In genomic region chr16:88569614-88569984, GRCh38 we compare ENCODE assay signal across 8 cellular contexts. TPM values are rescaled to one million over a fixed set of nuclear protein-coding genes. Genes with fewer than 3 reads are reported as not detected.
DNase-seq lines count a peak whose midpoint lies in the region; ATAC-seq and TF ChIP-seq lines count a peak whose summit lies in the region.

No MANE protein-coding gene starts in this region.

- H3K9me3 Mint-ChIP-seq in HFFc6 = no peaks in the 10 kb centered on the region
- no peaks in the 10 kb centered on the region for H3K9me3 Mint-ChIP-seq in naive thymus-derived CD8-positive, alpha-beta T cell

- H3K4me3 ChIP-seq in OCI-LY3 (ENCODE audit: low read length) (peak overlapping the region; percentile 99), endocrine pancreas (ENCODE audit: control insufficient read depth, insufficient read depth, low read length) (peak overlapping the region; percentile 28)

- peak overlapping the region; percentile 77 for H3K27ac Mint-ChIP-seq in HFFc6
- H3K27ac Mint-ChIP-seq in naive thymus-derived CD8-positive, alpha-beta T cell = peak overlapping the region; percentile 77 to 95 (median 88)

- H3K4me1 Mint-ChIP-seq in HFFc6 (ENCODE audit: low read depth) = peaks cover 33% of the 10 kb centered on the region
- H3K4me1 Mint-ChIP-seq in naive thymus-derived CD8-positive, alpha-beta T cell = peaks cover 2 to 46% (median 32%) of the 10 kb centered on the region in 4 donors

- H3K4me1 ChIP-seq in OCI-LY3 (ENCODE audit: low read length) = peaks cover 16% of the 10 kb centered on the region
- peaks cover 7% of the 10 kb centered on the region for H3K4me1 ChIP-seq in endocrine pancreas (ENCODE audit: control insufficient read depth, insufficient read depth, low read length)

- no peaks in the 10 kb centered on the region for H3K36me3 Mint-ChIP-seq in HFFc6 (ENCODE audit: low read depth)
- peaks cover 0 to 20% (median 4%) of the 10 kb centered on the region in 3 donors for H3K36me3 Mint-ChIP-seq in naive thymus-derived CD8-positive, alpha-beta T cell

- H2AFZ ChIP-seq in OCI-LY3 (ENCODE audit: low read depth, low read length) = peak overlapping the region; percentile 27; the same call in 1 of the 2 replicates

- H3K27ac ChIP-seq in OCI-LY3 (ENCODE audit: low read length) = no peak overlapping the region

- TF ChIP-seq CTCF in GM13977 (IDR thresholded peaks at IDR 0.05; ENCODE audit: extremely low read depth, insufficient read depth, missing control alignments) = no peak
- TF ChIP-seq CTCF in HFFc6 (IDR thresholded peaks at IDR 0.05) = no peak
- no peak for TF ChIP-seq CTCF in OCI-LY3 (IDR thresholded peaks at IDR 0.05; ENCODE audit: low read depth, low read length)

- POLR2A ChIA-PET in naive thymus-derived CD8-positive, alpha-beta T cell (lab: Charles Lee) = interaction anchor here (0.7 to 2.1 kb wide), 13 partner anchors 14 to 804 kb away, joined by 3 to 27 read pairs (median 5); partner anchors contain the start of genes BANP, GALNS, KLHDC4 and TRAPPC2L

- H3K4me2 ChIP-seq in OCI-LY3 (ENCODE audit: low read length) = peak overlapping the region; percentile 95

- in situ Hi-C loops in GM13977 (cut with MboI; ENCODE audit: low pct_unique_long_range_greater_than_20kb, low sequenced_read_pairs, unreplicated experiment) = no loop called here

- peak; percentile 44 to 59 for ATAC-seq in naive thymus-derived CD8-positive, alpha-beta T cell

- DNase-seq in GM13977 (ENCODE audit: low spot score) (peak; percentile 48), HFFc6 (peak; percentile 4), mucosa of gallbladder (ENCODE audit: low spot score) (no peak), kidney glomerular epithelial cell (lab: John Stamatoyannopoulos, UW) (no peak)
- DNase-seq in naive thymus-derived CD8-positive, alpha-beta T cell = peak in 2 of 10 donors; percentile 11 to 25
- no peak for DNase-seq in activated effector memory CD4-positive, alpha-beta T cell treated with Interleukin-2 at 50 U/mL for 16 hours

- H3K27me3 Mint-ChIP-seq in HFFc6 (ENCODE audit: insufficient read depth) = peaks cover 3% of the 10 kb centered on the region
- H3K27me3 Mint-ChIP-seq in naive thymus-derived CD8-positive, alpha-beta T cell = no peaks in the 10 kb centered on the region

- H3K79me2 ChIP-seq in OCI-LY3 (ENCODE audit: low read length) = peaks cover 53% of the 10 kb centered on the region

- H3K4me3 Mint-ChIP-seq in HFFc6 = peak overlapping the region; percentile 88
- peak overlapping the region; percentile 81 to 94 (median 88) for H3K4me3 Mint-ChIP-seq in naive thymus-derived CD8-positive, alpha-beta T cell

- H3K27me3 ChIP-seq in OCI-LY3 (ENCODE audit: low read depth, low read length) (no peaks in the 10 kb centered on the region), endocrine pancreas (ENCODE audit: control insufficient read depth, insufficient read depth, low read length) (no peaks in the 10 kb centered on the region)

- peaks cover 11% of the 10 kb centered on the region for H4K20me1 ChIP-seq in OCI-LY3 (ENCODE audit: insufficient read depth, low read length)

- H3K36me3 ChIP-seq in OCI-LY3 (replicated peaks; ENCODE audit: low read depth, low read length) (peaks cover 7% of the 10 kb centered on the region), endocrine pancreas (ENCODE audit: control insufficient read depth, insufficient read depth, low read length) (no peaks in the 10 kb centered on the region)

- H3K9ac ChIP-seq in OCI-LY3 (ENCODE audit: low read length) = peak overlapping the region; percentile 73
- H3K9ac ChIP-seq in endocrine pancreas (ENCODE audit: control insufficient read depth, insufficient read depth, low read length) = peak overlapping the region; percentile 69

- H3K9me3 ChIP-seq in OCI-LY3 (ENCODE audit: insufficient read depth, low read length) (no peaks in the 10 kb centered on the region), endocrine pancreas (ENCODE audit: control insufficient read depth, low read length) (no peaks in the 10 kb centered on the region)

RNA-seq across cellular contexts. Expression of gene ZC3H18, which starts 0.6 kb away (rescaled TPM):
- 10 to 100 TPM; 37.9 to 49.3 (median 42.8) TPM for total RNA-seq in HFFc6 (2021; fragmentation: NEBNext Ultra II Directional; extraction: Animal tissue kit (Norgen Biotek cat#: 25700))
- 10 to 100 TPM; 78.7 to 81.2 TPM for total RNA-seq in naive thymus-derived CD8-positive, alpha-beta T cell
- polyA plus RNA-seq in naive thymus-derived CD8-positive, alpha-beta T cell = 10 to 100 TPM in 2 of 3 donors, 1 to 10 TPM in 1; 7.3 to 25.1 (median 15.9) TPM
- total RNA-seq in mucosa of gallbladder = 43.4 TPM

Comparison
In these comparisons a context has a peak if more than half of its experiments do, and no peak if none do; other contexts are left out.
1. DNase-seq: peak in GM13977 (single experiment) and HFFc6 (single experiment); none in mucosa of gallbladder (single experiment), activated effector memory CD4-positive, alpha-beta T cell treated with Interleukin-2 at 50 U/mL for 16 hours (single experiment) and kidney glomerular epithelial cell (single experiment).